Comparison of ENCODE assay signal across 8 cellular contexts in the genomic region with DNA sequence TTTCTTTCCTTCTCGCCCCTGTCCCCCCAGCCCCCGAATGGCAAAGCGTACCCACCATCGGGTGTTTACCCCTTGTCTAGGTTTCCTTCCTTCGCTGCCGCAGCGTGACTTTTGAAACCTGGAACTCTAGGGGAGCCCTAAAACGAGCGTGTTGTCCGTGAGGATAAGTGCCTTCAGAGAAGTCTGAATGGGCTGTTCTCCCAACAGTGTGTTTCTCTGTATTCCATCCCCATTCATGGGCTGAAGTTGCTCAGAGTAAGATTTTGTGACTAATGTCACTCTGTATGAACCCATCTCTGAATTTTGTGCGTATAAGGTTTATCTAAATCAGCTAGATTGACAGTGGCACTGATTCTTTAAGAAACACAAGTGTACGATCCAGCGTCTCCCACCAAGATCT. TPM values are rescaled to one million over a fixed set of nuclear protein-coding genes. Genes with fewer than 3 reads are reported as not detected.
DNase-seq lines count a peak whose midpoint lies in the region; ATAC-seq and TF ChIP-seq lines count a peak whose summit lies in the region.
"Had no signal": no experiment of that assay in that cellular context is flagged by ENCODE, and none has a peak within 500 bp of the region (broad histone marks: within the 10 kb centered on the region; RNA-seq: fewer than 3 reads in every experiment).

No MANE protein-coding gene starts in this region.

- H3K9ac ChIP-seq in iPS-20b (ENCODE audit: low read depth, low read length) = no peak overlapping the region

- H3K4me3 Mint-ChIP-seq in activated T-helper 17 cell treated with anti-CD3 and anti-CD28 coated beads, Interleukin-2, amount 50 U/mL, for 72 hours = peak overlapping the region; percentile 34

- H3K36me3 ChIP-seq in iPS-20b (ENCODE audit: insufficient read depth, low read depth, low read length) (no peaks in the 10 kb centered on the region), spleen (no peaks in the 10 kb centered on the region)
- H3K36me3 ChIP-seq: neutrophil had no signal

- H3K4me3 ChIP-seq in iPS-20b (ENCODE audit: low read length) = peak overlapping the region; percentile 80
- H3K4me3 ChIP-seq in spleen = peak overlapping the region; percentile 48 to 79 (median 60)

- H3K4me1 Mint-ChIP-seq in activated T-helper 17 cell treated with anti-CD3 and anti-CD28 coated beads, Interleukin-2, amount 50 U/mL, for 72 hours = peaks cover 7% of the 10 kb centered on the region

- H3K9me3 ChIP-seq in iPS-20b (ENCODE audit: insufficient read depth, low read depth, low read length) = peaks cover 8% of the 10 kb centered on the region; the same call in 1 of the 2 replicates
- H3K9me3 ChIP-seq in spleen = peaks cover 0 to 39% (median 31%) of the 10 kb centered on the region in 8 donors

- DNase-seq in HuH-7.5 (ENCODE audit: low spot score) = peak; percentile 43
- DNase-seq in spleen = no peak
- no peak for DNase-seq in H4 (ENCODE audit: low spot score)
- no peak for DNase-seq in stimulated activated CD4-positive, alpha-beta T cell treated with anti-CD3 and anti-CD28 coated beads, Interleukin-1b, Interleukin-23, amount 100 ng/mL, for 48 hours

- ATAC-seq in activated T-helper 17 cell treated with anti-CD3 and anti-CD28 coated beads, Interleukin-2, amount 50 U/mL, for 72 hours (replicated peaks) = no peak
- ATAC-seq in HG03354 (IDR thresholded peaks at IDR 0.05; ENCODE audit: poor library complexity, severe bottlenecking, unreplicated experiment) = no peak

- 11 to 17% (median 16%) methylated on average over 13 of the region's 13 CpGs for WGBS in spleen, 5 donors

- H3K27ac ChIP-seq in iPS-20b (ENCODE audit: low read length) = no peak overlapping the region
- no peak overlapping the region for H3K27ac ChIP-seq in spleen
- H3K27ac ChIP-seq: neutrophil had no signal

- peaks cover 16% of the 10 kb centered on the region for H3K27me3 Mint-ChIP-seq in activated T-helper 17 cell treated with anti-CD3 and anti-CD28 coated beads, Interleukin-2, amount 50 U/mL, for 72 hours

- intact Hi-C loops in spleen (cut with DNase I; ENCODE audit: low total_unique reads) = no loop called here

- H3K36me3 Mint-ChIP-seq in activated T-helper 17 cell treated with anti-CD3 and anti-CD28 coated beads, Interleukin-2, amount 50 U/mL, for 72 hours (ENCODE audit: low read depth) = no peaks in the 10 kb centered on the region

- TF ChIP-seq POLR2A in spleen (IDR thresholded peaks at IDR 0.05) = no peak

- peaks cover 18% of the 10 kb centered on the region for H3K27me3 ChIP-seq in iPS-20b (ENCODE audit: insufficient read depth, low read length)
- H3K27me3 ChIP-seq in spleen (replicated peaks in 1 of 7) = peaks cover 0 to 44% (median 9%) of the 10 kb centered on the region in 7 donors

- H3K9me3 Mint-ChIP-seq in activated T-helper 17 cell treated with anti-CD3 and anti-CD28 coated beads, Interleukin-2, amount 50 U/mL, for 72 hours = peaks cover 14% of the 10 kb centered on the region

- no peak overlapping the region for H3K27ac Mint-ChIP-seq in activated T-helper 17 cell treated with anti-CD3 and anti-CD28 coated beads, Interleukin-2, amount 50 U/mL, for 72 hours

- no peak for TF ChIP-seq CTCF in spleen (IDR thresholded peaks at IDR 0.05 in 8 of 11, conservative IDR thresholded peaks at IDR 0.05 in 3 of 11)

- H3K4me1 ChIP-seq in iPS-20b (ENCODE audit: insufficient read depth, low read length) (no peaks in the 10 kb centered on the region), spleen (peaks cover 0 to 19% (median 7%) of the 10 kb centered on the region in 6 donors)

RNA-seq across cellular contexts. Expression of a gene that starts 0.9 kb away (rescaled TPM):
- total RNA-seq in activated T-helper 17 cell treated with anti-CD3 and anti-CD28 coated beads, Interleukin-2, amount 50 U/mL, for 72 hours = not detected
- 1 to 10 TPM; 2.0 to 4.7 (median 3.8) TPM for total RNA-seq in spleen
- polyA plus RNA-seq in spleen = 1 to 10 TPM; 1.5 to 4.1 (median 2.2) TPM
- total RNA-seq in H4 (2014; rRNA removed; shearing (Covaris generic)) = 0.37 and 1.2 TPM in 2 replicates

RNA-seq across cellular contexts. Expression of a gene that starts 5.9 kb away (rescaled TPM):
- not detected for total RNA-seq in activated T-helper 17 cell treated with anti-CD3 and anti-CD28 coated beads, Interleukin-2, amount 50 U/mL, for 72 hours
- total RNA-seq in spleen = not detected
- under 1 TPM in 1 of 3 donors, not detected in 2; 0.22 TPM for polyA plus RNA-seq in spleen
- not detected in 2 replicates for total RNA-seq in H4 (2014; rRNA removed; shearing (Covaris generic))
